In genomic region chr15:70573121-70573850, GRCh38 we compare ENCODE assay signal across 26 cellular contexts.
"Had no signal": no experiment of that assay in that cellular context is flagged by ENCODE, and none has a peak within 500 bp of the region (broad histone marks: within the 10 kb centered on the region; RNA-seq: fewer than 3 reads in every experiment).

No MANE protein-coding gene starts in this region.

- H3K4me3 Mint-ChIP-seq: activated CD4-positive, alpha-beta memory T cell treated with anti-CD3 and anti-CD28 coated beads, Interleukin-2, amount 10 ng/mL, durations not matched to agents 7 days and 5 days; activated CD4-positive, alpha-beta T cell treated with anti-CD3 and anti-CD28 coated beads, Interleukin-2, amount 10 ng/mL, durations not matched to agents 7 days and 5 days; activated naive CD4-positive, alpha-beta T cell treated with anti-CD3 and anti-CD28 coated beads, Interleukin-2, amount 10 ng/mL, durations not matched to agents 7 days and 5 days; activated naive CD8-positive, alpha-beta T cell treated with anti-CD3 and anti-CD28 coated beads, Interleukin-2, amount 10 ng/mL, durations not matched to agents 7 days and 5 days; activated T-cell treated with anti-CD3 and anti-CD28 coated beads, Interleukin-2, amount 50 U/mL, for 72 hours; central memory CD8-positive, alpha-beta T cell; effector memory CD8-positive, alpha-beta T cell had no signal

- DNase-seq: activated CD4-positive, alpha-beta memory T cell treated with anti-CD3 and anti-CD28 coated beads, Interleukin-2, amount 10 ng/mL, durations not matched to agents 7 days and 5 days; activated CD4-positive, alpha-beta T cell treated with anti-CD3 and anti-CD28 coated beads for 1 hour; activated CD4-positive, alpha-beta T cell treated with anti-CD3 and anti-CD28 coated beads for 4 hours; activated CD4-positive, alpha-beta T cell treated with anti-CD3 and anti-CD28 coated beads, Interleukin-2, amount 10 ng/mL, durations not matched to agents 7 days and 5 days; activated CD4-positive, alpha-beta T cell treated with anti-CD3 and anti-CD28 coated beads, Interleukin-2, amount 50 U/mL, for 4 hours; activated CD4-positive, CD25-positive, alpha-beta regulatory T cell; activated gamma-delta T cell; activated naive CD4-positive, alpha-beta T cell; activated naive CD4-positive, alpha-beta T cell treated with anti-CD3 and anti-CD28 coated beads, Interleukin-2, amount 10 ng/mL, durations not matched to agents 7 days and 5 days; activated naive CD8-positive, alpha-beta T cell treated with anti-CD3 and anti-CD28 coated beads, Interleukin-2, amount 10 ng/mL, durations not matched to agents 7 days and 5 days; activated T-cell treated with anti-CD3 and anti-CD28 coated beads, Interleukin-2, amount 50 U/mL, for 1 hour; activated T-cell treated with anti-CD3 and anti-CD28 coated beads, Interleukin-2, amount 50 U/mL, for 72 hours; amniotic stem cell; anterior cingulate cortex; brain microvascular endothelial cell; cortex of kidney; dermis blood vessel endothelial cell; effector CD4-positive, alpha-beta T cell; effector memory CD8-positive, alpha-beta T cell; esophagus squamous epithelium; foreskin melanocyte; T-helper 2 cell had no signal

- ATAC-seq: activated naive CD4-positive, alpha-beta T cell treated with anti-CD3 and anti-CD28 coated beads, Interleukin-2, amount 50 U/mL, for 72 hours; activated T-cell treated with anti-CD3 and anti-CD28 coated beads, Interleukin-2, amount 50 U/mL, for 72 hours; effector memory CD8-positive, alpha-beta T cell; gastroesophageal sphincter had no signal

- H3K9me3 ChIP-seq: gastroesophageal sphincter had no signal

- H3K36me3 ChIP-seq: brain microvascular endothelial cell, esophagus squamous epithelium, gastroesophageal sphincter had no signal

- H3K27ac ChIP-seq: brain microvascular endothelial cell, epithelial cell of prostate, esophagus squamous epithelium, gastroesophageal sphincter had no signal

- H3K27me3 ChIP-seq: brain microvascular endothelial cell, gastroesophageal sphincter had no signal

- H3K27ac Mint-ChIP-seq: activated CD4-positive, alpha-beta memory T cell treated with anti-CD3 and anti-CD28 coated beads, Interleukin-2, amount 10 ng/mL, durations not matched to agents 7 days and 5 days; activated CD4-positive, alpha-beta T cell treated with anti-CD3 and anti-CD28 coated beads, Interleukin-2, amount 10 ng/mL, durations not matched to agents 7 days and 5 days; activated naive CD4-positive, alpha-beta T cell treated with anti-CD3 and anti-CD28 coated beads, Interleukin-2, amount 10 ng/mL, durations not matched to agents 7 days and 5 days; activated naive CD4-positive, alpha-beta T cell treated with anti-CD3 and anti-CD28 coated beads, Interleukin-2, amount 50 U/mL, for 72 hours; activated naive CD8-positive, alpha-beta T cell treated with anti-CD3 and anti-CD28 coated beads, Interleukin-2, amount 10 ng/mL, durations not matched to agents 7 days and 5 days; activated T-cell treated with anti-CD3 and anti-CD28 coated beads, Interleukin-2, amount 50 U/mL, for 72 hours; effector memory CD8-positive, alpha-beta T cell had no signal

- H3K4me1 Mint-ChIP-seq: central memory CD8-positive, alpha-beta T cell had no signal

- H3K36me3 Mint-ChIP-seq: activated naive CD4-positive, alpha-beta T cell treated with anti-CD3 and anti-CD28 coated beads, Interleukin-2, amount 10 ng/mL, durations not matched to agents 7 days and 5 days; activated naive CD8-positive, alpha-beta T cell treated with anti-CD3 and anti-CD28 coated beads, Interleukin-2, amount 10 ng/mL, durations not matched to agents 7 days and 5 days had no signal

- H3K4me3 ChIP-seq: esophagus squamous epithelium, gastroesophageal sphincter had no signal

- H3K9me3 Mint-ChIP-seq: activated CD4-positive, alpha-beta memory T cell treated with anti-CD3 and anti-CD28 coated beads, Interleukin-2, amount 10 ng/mL, durations not matched to agents 7 days and 5 days; activated naive CD8-positive, alpha-beta T cell treated with anti-CD3 and anti-CD28 coated beads, Interleukin-2, amount 10 ng/mL, durations not matched to agents 7 days and 5 days; central memory CD8-positive, alpha-beta T cell had no signal
